ENCODE assay signal across 16 cellular contexts in the genomic region with DNA sequence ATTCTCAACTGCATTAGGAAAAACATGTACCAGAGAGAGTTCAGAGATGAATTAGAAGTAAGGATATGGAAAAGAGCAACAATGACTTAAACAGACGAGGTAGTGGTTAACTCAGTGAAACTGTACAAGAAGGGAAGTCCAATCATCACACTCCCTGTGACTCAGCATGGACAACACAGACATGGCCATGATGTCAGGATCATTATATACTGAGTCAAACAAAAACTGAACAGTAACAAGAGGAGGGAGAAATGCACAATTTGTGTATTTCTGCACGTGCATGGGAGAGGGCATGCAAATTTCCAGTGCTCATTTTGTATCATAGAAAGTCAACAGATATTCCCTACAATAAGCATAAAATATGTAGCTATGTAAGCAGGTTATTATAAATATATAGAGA.
DNase-seq lines count a peak whose midpoint lies in the region; ATAC-seq and TF ChIP-seq lines count a peak whose summit lies in the region.
"Had no signal": no experiment of that assay in that cellular context is flagged by ENCODE, and none has a peak within 500 bp of the region (broad histone marks: within the 10 kb centered on the region; RNA-seq: fewer than 3 reads in every experiment).

No MANE protein-coding gene starts in this region.

- DNase-seq in activated CD8-positive, alpha-beta T cell treated with anti-CD3 and anti-CD28 coated beads for 36 hours, result peak; percentile 55
- no peak for DNase-seq in activated CD8-positive, alpha-beta T cell treated with anti-CD3 and anti-CD28 coated beads, Interleukin-2, amount 10 ng/mL, durations not matched to agents 7 days and 5 days
- DNase-seq in GM10266 (ENCODE audit: extremely low spot score), result peak; percentile 17
- DNase-seq in activated CD4-positive, alpha-beta memory T cell treated with anti-CD3 and anti-CD28 coated beads, Interleukin-2, amount 10 ng/mL, durations not matched to agents 7 days and 5 days, result peak; percentile 35
- peak; percentile 74 for DNase-seq in kidney tubule cell (ENCODE audit: low spot score)
- no peak for DNase-seq in naive thymus-derived CD8-positive, alpha-beta T cell
- DNase-seq: CD8-positive, alpha-beta memory T cell; EL; KBM-7; NCI-H1105; NCI-H774; pancreas; Peyer's patch; stimulated activated naive B cell treated with anti-CD40 and anti-IgM and Interleukin-4, amounts not matched to agents 10 μg/mL and 1 μg/mL and 100 μg/mL, for 72 hours had no signal

- H3K27ac Mint-ChIP-seq in activated CD8-positive, alpha-beta T cell treated with anti-CD3 and anti-CD28 coated beads for 36 hours, result no peak overlapping the region
- no peak overlapping the region for H3K27ac Mint-ChIP-seq in activated CD8-positive, alpha-beta T cell treated with anti-CD3 and anti-CD28 coated beads, Interleukin-2, amount 10 ng/mL, durations not matched to agents 7 days and 5 days
- no peak overlapping the region for H3K27ac Mint-ChIP-seq in activated CD4-positive, alpha-beta memory T cell treated with anti-CD3 and anti-CD28 coated beads, Interleukin-2, amount 10 ng/mL, durations not matched to agents 7 days and 5 days
- peak overlapping the region in 1 of 10 donors; percentile 53 for H3K27ac Mint-ChIP-seq in naive thymus-derived CD8-positive, alpha-beta T cell
- H3K27ac Mint-ChIP-seq: stimulated activated naive B cell treated with anti-CD40 and anti-IgM and Interleukin-4, amounts not matched to agents 10 μg/mL and 1 μg/mL and 100 μg/mL, for 72 hours had no signal

- ATAC-seq in activated CD8-positive, alpha-beta T cell treated with anti-CD3 and anti-CD28 coated beads for 36 hours, result peak; percentile 86
- ATAC-seq in activated CD8-positive, alpha-beta T cell treated with anti-CD3 and anti-CD28 coated beads, Interleukin-2, amount 10 ng/mL, durations not matched to agents 7 days and 5 days, result no peak
- no peak for ATAC-seq in naive thymus-derived CD8-positive, alpha-beta T cell
- no peak for ATAC-seq in HG03457 (IDR thresholded peaks at IDR 0.05; ENCODE audit: unreplicated experiment)
- no peak for ATAC-seq in HG02759 (IDR thresholded peaks at IDR 0.05; ENCODE audit: unreplicated experiment)
- ATAC-seq: pancreas; stimulated activated naive B cell treated with anti-CD40 and anti-IgM and Interleukin-4, amounts not matched to agents 10 μg/mL and 1 μg/mL and 100 μg/mL, for 72 hours had no signal

- no peak for TF ChIP-seq CTCF in activated CD8-positive, alpha-beta T cell treated with anti-CD3 and anti-CD28 coated beads for 36 hours (IDR thresholded peaks at IDR 0.05)
- TF ChIP-seq CTCF in GM10266 (IDR thresholded peaks at IDR 0.05; ENCODE audit: control insufficient read depth, insufficient read depth, low read depth, missing control alignments), result no peak

- intact Hi-C loops in activated CD8-positive, alpha-beta T cell treated with anti-CD3 and anti-CD28 coated beads for 36 hours (cut with micrococcal nuclease), result no loop called here

- CTCF ChIA-PET in activated CD8-positive, alpha-beta T cell treated with anti-CD3 and anti-CD28 coated beads for 36 hours (lab: Charles Lee), result interaction anchor here (0.5 kb wide), 1 partner anchor 65 kb away, joined by 3 read pairs; no protein-coding TSS in a partner anchor
- CTCF ChIA-PET in activated CD8-positive, alpha-beta T cell treated with anti-CD3 and anti-CD28 coated beads, Interleukin-2, amount 10 ng/mL, durations not matched to agents 7 days and 5 days (lab: Charles Lee), result interaction anchor here (0.7 to 1.0 kb wide), 2 partner anchors 10 to 29 kb away, joined by 3 read pairs; no protein-coding TSS in a partner anchor
- CTCF ChIA-PET in activated CD4-positive, alpha-beta memory T cell treated with anti-CD3 and anti-CD28 coated beads, Interleukin-2, amount 10 ng/mL, durations not matched to agents 7 days and 5 days (lab: Charles Lee), result interaction anchor here (0.6 kb wide), 1 partner anchor 507 kb away, joined by 5 read pairs; no protein-coding TSS in a partner anchor

- POLR2A ChIA-PET in activated CD8-positive, alpha-beta T cell treated with anti-CD3 and anti-CD28 coated beads for 36 hours (lab: Charles Lee), result no interaction called here
- POLR2A ChIA-PET in activated CD8-positive, alpha-beta T cell treated with anti-CD3 and anti-CD28 coated beads, Interleukin-2, amount 10 ng/mL, durations not matched to agents 7 days and 5 days (lab: Charles Lee), result no interaction called here
- POLR2A ChIA-PET in activated CD4-positive, alpha-beta memory T cell treated with anti-CD3 and anti-CD28 coated beads, Interleukin-2, amount 10 ng/mL, durations not matched to agents 7 days and 5 days (lab: Charles Lee), result no interaction called here
- POLR2A ChIA-PET in naive thymus-derived CD8-positive, alpha-beta T cell (lab: Charles Lee), result no interaction called here

- H3K36me3 Mint-ChIP-seq in activated CD8-positive, alpha-beta T cell treated with anti-CD3 and anti-CD28 coated beads for 36 hours (ENCODE audit: low read depth), result no peaks in the 10 kb centered on the region
- no peaks in the 10 kb centered on the region for H3K36me3 Mint-ChIP-seq in activated CD8-positive, alpha-beta T cell treated with anti-CD3 and anti-CD28 coated beads, Interleukin-2, amount 10 ng/mL, durations not matched to agents 7 days and 5 days (ENCODE audit: low read depth)
- H3K36me3 Mint-ChIP-seq in activated CD4-positive, alpha-beta memory T cell treated with anti-CD3 and anti-CD28 coated beads, Interleukin-2, amount 10 ng/mL, durations not matched to agents 7 days and 5 days (ENCODE audit: low read depth), result no peaks in the 10 kb centered on the region
- no peaks in the 10 kb centered on the region for H3K36me3 Mint-ChIP-seq in naive thymus-derived CD8-positive, alpha-beta T cell
- H3K36me3 Mint-ChIP-seq: CD8-positive, alpha-beta memory T cell; stimulated activated naive B cell treated with anti-CD40 and anti-IgM and Interleukin-4, amounts not matched to agents 10 μg/mL and 1 μg/mL and 100 μg/mL, for 72 hours had no signal

- peaks cover 45% of the 10 kb centered on the region for H3K4me1 Mint-ChIP-seq in activated CD8-positive, alpha-beta T cell treated with anti-CD3 and anti-CD28 coated beads for 36 hours (ENCODE audit: low read depth)
- peaks cover 13% of the 10 kb centered on the region for H3K4me1 Mint-ChIP-seq in activated CD8-positive, alpha-beta T cell treated with anti-CD3 and anti-CD28 coated beads, Interleukin-2, amount 10 ng/mL, durations not matched to agents 7 days and 5 days (ENCODE audit: low read depth)
- H3K4me1 Mint-ChIP-seq in activated CD4-positive, alpha-beta memory T cell treated with anti-CD3 and anti-CD28 coated beads, Interleukin-2, amount 10 ng/mL, durations not matched to agents 7 days and 5 days, result peaks cover 38% of the 10 kb centered on the region
- peaks cover 45 to 76% (median 63%) of the 10 kb centered on the region in 4 donors for H3K4me1 Mint-ChIP-seq in naive thymus-derived CD8-positive, alpha-beta T cell
- H3K4me1 Mint-ChIP-seq: stimulated activated naive B cell treated with anti-CD40 and anti-IgM and Interleukin-4, amounts not matched to agents 10 μg/mL and 1 μg/mL and 100 μg/mL, for 72 hours had no signal

- no peak overlapping the region for H3K4me3 Mint-ChIP-seq in activated CD8-positive, alpha-beta T cell treated with anti-CD3 and anti-CD28 coated beads for 36 hours
- no peak overlapping the region for H3K4me3 Mint-ChIP-seq in activated CD8-positive, alpha-beta T cell treated with anti-CD3 and anti-CD28 coated beads, Interleukin-2, amount 10 ng/mL, durations not matched to agents 7 days and 5 days
- H3K4me3 Mint-ChIP-seq in activated CD4-positive, alpha-beta memory T cell treated with anti-CD3 and anti-CD28 coated beads, Interleukin-2, amount 10 ng/mL, durations not matched to agents 7 days and 5 days, result no peak overlapping the region
- H3K4me3 Mint-ChIP-seq in naive thymus-derived CD8-positive, alpha-beta T cell, result no peak overlapping the region
- H3K4me3 Mint-ChIP-seq: stimulated activated naive B cell treated with anti-CD40 and anti-IgM and Interleukin-4, amounts not matched to agents 10 μg/mL and 1 μg/mL and 100 μg/mL, for 72 hours had no signal

- no peaks in the 10 kb centered on the region for H3K27me3 Mint-ChIP-seq in activated CD8-positive, alpha-beta T cell treated with anti-CD3 and anti-CD28 coated beads for 36 hours
- no peaks in the 10 kb centered on the region for H3K27me3 Mint-ChIP-seq in activated CD8-positive, alpha-beta T cell treated with anti-CD3 and anti-CD28 coated beads, Interleukin-2, amount 10 ng/mL, durations not matched to agents 7 days and 5 days (ENCODE audit: low read depth)
- no peaks in the 10 kb centered on the region for H3K27me3 Mint-ChIP-seq in activated CD4-positive, alpha-beta memory T cell treated with anti-CD3 and anti-CD28 coated beads, Interleukin-2, amount 10 ng/mL, durations not matched to agents 7 days and 5 days
- H3K27me3 Mint-ChIP-seq in naive thymus-derived CD8-positive, alpha-beta T cell, result no peaks in the 10 kb centered on the region
- H3K27me3 Mint-ChIP-seq: CD8-positive, alpha-beta memory T cell; stimulated activated naive B cell treated with anti-CD40 and anti-IgM and Interleukin-4, amounts not matched to agents 10 μg/mL and 1 μg/mL and 100 μg/mL, for 72 hours had no signal

- no peaks in the 10 kb centered on the region for H3K9me3 Mint-ChIP-seq in activated CD8-positive, alpha-beta T cell treated with anti-CD3 and anti-CD28 coated beads for 36 hours
- H3K9me3 Mint-ChIP-seq in activated CD8-positive, alpha-beta T cell treated with anti-CD3 and anti-CD28 coated beads, Interleukin-2, amount 10 ng/mL, durations not matched to agents 7 days and 5 days (ENCODE audit: insufficient read depth), result no peaks in the 10 kb centered on the region
- H3K9me3 Mint-ChIP-seq in activated CD4-positive, alpha-beta memory T cell treated with anti-CD3 and anti-CD28 coated beads, Interleukin-2, amount 10 ng/mL, durations not matched to agents 7 days and 5 days, result peaks cover 2% of the 10 kb centered on the region
- peaks cover 0 to 2% (median 0%) of the 10 kb centered on the region in 9 donors for H3K9me3 Mint-ChIP-seq in naive thymus-derived CD8-positive, alpha-beta T cell
- H3K9me3 Mint-ChIP-seq: CD8-positive, alpha-beta memory T cell had no signal

Comparison
In these comparisons a context has a peak if more than half of its experiments do, and no peak if none do; other contexts are left out.
1. DNase-seq: peak in activated CD8-positive, alpha-beta T cell treated with anti-CD3 and anti-CD28 coated beads for 36 hours (single experiment), GM10266 (single experiment), activated CD4-positive, alpha-beta memory T cell treated with anti-CD3 and anti-CD28 coated beads, Interleukin-2, amount 10 ng/mL, durations not matched to agents 7 days and 5 days (single experiment) and kidney tubule cell (single experiment); none in activated CD8-positive, alpha-beta T cell treated with anti-CD3 and anti-CD28 coated beads, Interleukin-2, amount 10 ng/mL, durations not matched to agents 7 days and 5 days (single experiment) and naive thymus-derived CD8-positive, alpha-beta T cell (0 of 10).